ENCODE assay signal across 13 cellular contexts in the genomic region with DNA sequence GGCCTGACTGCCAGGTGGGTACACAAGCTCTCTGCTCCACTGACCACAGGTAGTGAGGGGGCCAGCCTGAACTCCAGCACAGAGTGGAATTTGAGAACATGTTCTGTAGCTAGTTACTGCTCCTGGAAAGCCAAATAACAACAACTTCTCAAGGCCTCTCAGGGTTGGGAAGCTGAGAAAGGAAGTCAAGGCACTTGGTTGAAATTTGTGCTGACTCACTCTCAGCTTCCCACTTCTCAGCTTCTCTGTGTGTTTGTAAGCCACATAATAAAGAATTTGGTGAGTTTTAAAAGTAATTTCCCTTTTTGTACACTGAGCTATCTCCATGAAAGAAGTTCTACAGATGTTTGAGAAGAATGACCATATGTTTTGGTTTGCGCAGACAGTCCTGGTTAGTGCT.
A peak's percentile ranks its signal among the peaks of the same experiment; 100 is the strongest.
DNase-seq lines count a peak whose midpoint lies in the region; ATAC-seq and TF ChIP-seq lines count a peak whose summit lies in the region.
"Had no signal": no experiment of that assay in that cellular context is flagged by ENCODE, and none has a peak within 500 bp of the region (broad histone marks: within the 10 kb centered on the region; RNA-seq: fewer than 3 reads in every experiment).

No MANE protein-coding gene starts in this region.

- dilution Hi-C loops in IMR-90 (cut with HindIII; ENCODE audit: low sequenced_read_pairs, unreplicated experiment) = no loop called here

- H2BK5ac ChIP-seq in IMR-90 (ENCODE audit: low read depth, low read length, poor library complexity, severe bottlenecking) = peak overlapping the region; percentile 32

- no peak overlapping the region for H3K23ac ChIP-seq in IMR-90 (ENCODE audit: low read depth, low read length)

- intact Hi-C loops in IMR-90 (cut with micrococcal nuclease) (no loop called here), prostate gland (cut with DNase I) (no loop called here)

- H3K36me3 ChIP-seq in IMR-90 (ENCODE audit: control insufficient read depth, insufficient read depth, low read length) (no peaks in the 10 kb centered on the region), prostate gland (no peaks in the 10 kb centered on the region)
- H3K36me3 ChIP-seq: MG63, upper lobe of left lung had no signal

- no peak overlapping the region for H3K4me3 ChIP-seq in AG10803 (ENCODE audit: low read length)
- no peak overlapping the region for H3K4me3 ChIP-seq in IMR-90 (ENCODE audit: insufficient read depth, low read depth, low read length)
- H3K4me3 ChIP-seq in prostate gland = no peak overlapping the region
- H3K4me3 ChIP-seq: MG63, upper lobe of left lung had no signal

- peak overlapping the region; percentile 29; the same call in 1 of the 2 replicates for H2AK5ac ChIP-seq in IMR-90 (ENCODE audit: low read depth, low read length)

- H3K9me1 ChIP-seq in IMR-90 (ENCODE audit: insufficient read depth, low read length) = 0 out of 2 replicates have a peak, but pooled peaks cover 2% of the 10 kb centered on the region

- H3K27ac ChIP-seq in IMR-90 (ENCODE audit: insufficient read depth, low read length) (peak overlapping the region; percentile 82; the same call in 1 of the 2 replicates), prostate gland (no peak overlapping the region)

- H4K20me1 ChIP-seq in IMR-90 (ENCODE audit: insufficient read depth, low read length) = no peaks in the 10 kb centered on the region

- no peak for TF ChIP-seq POLR2A in IMR-90 (IDR thresholded peaks at IDR 0.05; ENCODE audit: low read depth, low read length)
- TF ChIP-seq POLR2A in prostate gland (IDR thresholded peaks at IDR 0.05) = no peak

- no peaks in the 10 kb centered on the region for H3K79me1 ChIP-seq in IMR-90 (ENCODE audit: low read depth in 1 of 2, low read length in 2 of 2)

- no peak overlapping the region for H3K4me2 ChIP-seq in IMR-90 (ENCODE audit: low read depth, low read length)

- peak overlapping the region; percentile 96 for H3K18ac ChIP-seq in IMR-90 (ENCODE audit: low read depth, low read length)

- H4K91ac ChIP-seq in IMR-90 (ENCODE audit: insufficient read depth, low read depth, low read length) = peak overlapping the region; percentile 47

- in situ Hi-C loops in IMR-90 (cut with MboI; ENCODE audit: low sequenced_read_pairs) = no loop called here

- no peak overlapping the region for H2AK9ac ChIP-seq in IMR-90 (replicated peaks; ENCODE audit: low read depth, low read length, poor library complexity)

- CTCF ChIA-PET in IMR-90 (lab: Yijun Ruan, JAX) = no interaction called here

- H3K4ac ChIP-seq in IMR-90 (ENCODE audit: low read depth, low read length) = peak overlapping the region; percentile 38

- H2AFZ ChIP-seq in IMR-90 (replicated peaks; ENCODE audit: low read length, poor library complexity) = peak overlapping the region; percentile 52

- no peak for TF ChIP-seq RAD21 in IMR-90 (IDR thresholded peaks at IDR 0.05; ENCODE audit: low read length)

- H3K14ac ChIP-seq in IMR-90 (replicated peaks; ENCODE audit: low read depth, low read length) = peak overlapping the region; percentile 73

- ATAC-seq in IMR-90 (ENCODE audit: low read depth) (peak; percentile 63; the same call in 1 of the 2 replicates), left lobe of liver (peak; percentile 34), esophagus mucosa (no peak)

- peak overlapping the region; percentile 77 for H2BK20ac ChIP-seq in IMR-90 (ENCODE audit: low read depth, low read length)

- peak overlapping the region; percentile 75; the same call in 2 of the 3 replicates for H2BK15ac ChIP-seq in IMR-90 (ENCODE audit: low read depth, low read length)

- no peak for TF ChIP-seq CTCF in AG10803 (conservative IDR thresholded peaks at IDR 0.05; ENCODE audit: low read length)
- TF ChIP-seq CTCF in IMR-90 (conservative IDR thresholded peaks at IDR 0.05; ENCODE audit: low read depth, low read length) = no peak
- no peak for TF ChIP-seq CTCF in prostate gland (IDR thresholded peaks at IDR 0.05)

- no peaks in the 10 kb centered on the region for H3K27me3 ChIP-seq in IMR-90 (ENCODE audit: control insufficient read depth, insufficient read depth, low read length)
- H3K27me3 ChIP-seq in prostate gland (replicated peaks; ENCODE audit: insufficient read depth) = no peaks in the 10 kb centered on the region
- H3K27me3 ChIP-seq: MG63, upper lobe of left lung had no signal

- H4K8ac ChIP-seq in IMR-90 (ENCODE audit: low read depth in 2 of 2, low read length in 2 of 2) = peak overlapping the region; percentile 67 to 71

- H4K5ac ChIP-seq in IMR-90 (ENCODE audit: low read depth, low read length) = peak overlapping the region; percentile 87

- POLR2A ChIA-PET in IMR-90 (lab: Charles Lee; ENCODE audit: unreplicated experiment) = no interaction called here

- peak overlapping the region; percentile 89 for H2BK120ac ChIP-seq in IMR-90 (ENCODE audit: low read depth, low read length)

- peaks cover 2% of the 10 kb centered on the region for H3K4me1 ChIP-seq in IMR-90 (ENCODE audit: control insufficient read depth, insufficient read depth, low read length)
- H3K4me1 ChIP-seq in prostate gland (replicated peaks) = no peaks in the 10 kb centered on the region
- H3K4me1 ChIP-seq: upper lobe of left lung had no signal

- peak; percentile 10 for DNase-seq in AG10803 (ENCODE audit: low read depth)
- peak; percentile 42 for DNase-seq in IMR-90
- peak; percentile 37 for DNase-seq in UCSD-AML1 (lab: John Stamatoyannopoulos, UW; ENCODE audit: unreplicated experiment)
- no peak for DNase-seq in left lobe of liver (ENCODE audit: low spot score)
- no peak for DNase-seq in prostate gland (ENCODE audit: low spot score)
- no peak for DNase-seq in amniotic stem cell (lab: John Stamatoyannopoulos, UW)
- no peak for DNase-seq in HuH-7.5 (ENCODE audit: low spot score)
- DNase-seq: activated naive CD4-positive, alpha-beta T cell treated with Interleukin-2 at 50 U/mL for 16 hours; MG63; NCI-H2171; occipital lobe; upper lobe of left lung had no signal

- no CpG with 5 or more reads among the region's 1 CpG for WGBS in IMR-90 (ENCODE audit: extremely low coverage in 2 of 2, insufficient read length in 1 of 2), 2 experiments
- WGBS in prostate gland = 96% methylated on average over 1 of the region's 1 CpG

- peak overlapping the region; percentile 23; the same call in 1 of the 2 replicates for H3K56ac ChIP-seq in IMR-90 (ENCODE audit: extremely low read depth, insufficient read depth, low read length)

- no peak overlapping the region for H3K9ac ChIP-seq in IMR-90 (ENCODE audit: low read depth, low read length)

- H3K9me3 ChIP-seq in IMR-90 (ENCODE audit: control insufficient read depth, insufficient read depth, low read length) (peaks cover 5% of the 10 kb centered on the region; the same call in 1 of the 2 replicates), prostate gland (no peaks in the 10 kb centered on the region)
- H3K9me3 ChIP-seq: MG63, upper lobe of left lung had no signal

- no TSS peak for BruUV-seq in IMR-90 (replicated peaks; lab: Mats Ljungman, UMichigan)

TF ChIP-seq in IMR-90, 13 proteins besides CTCF, POLR2A, EP300 and RAD21:
- peak; percentile 87 for TF ChIP-seq NFE2L2 (IDR thresholded peaks at IDR 0.05; ENCODE audit: low read depth, low read length)
- peak; percentile 34 for TF ChIP-seq MAFK (IDR thresholded peaks at IDR 0.05; ENCODE audit: low read depth, low read length)
- no peak for TF ChIP-seq RFX5 (IDR thresholded peaks at IDR 0.05; ENCODE audit: low read depth, low read length)

Comparison
In these comparisons a context has a peak if more than half of its experiments do, and no peak if none do; other contexts are left out.
1. DNase-seq: peak in AG10803 (single experiment), IMR-90 (single experiment) and UCSD-AML1 (single experiment); none in left lobe of liver (single experiment), prostate gland (single experiment), amniotic stem cell (single experiment) and HuH-7.5 (single experiment).